ENCODE assay signal across 17 cellular contexts in genomic region chr4:71841336-71841735, GRCh38. TPM values are rescaled to one million over a fixed set of nuclear protein-coding genes. Genes with fewer than 3 reads are reported as not detected.
DNase-seq lines count a peak whose midpoint lies in the region; ATAC-seq and TF ChIP-seq lines count a peak whose summit lies in the region.
"Had no signal": no experiment of that assay in that cellular context is flagged by ENCODE, and none has a peak within 500 bp of the region (broad histone marks: within the 10 kb centered on the region; RNA-seq: fewer than 3 reads in every experiment).

No MANE protein-coding gene starts in this region.

- CTCF ChIA-PET in PC-3 (lab: Charles Lee) (no interaction called here), PC-9 (lab: Charles Lee) (no interaction called here)
- CTCF ChIA-PET in activated CD4-positive, alpha-beta T cell treated with anti-CD3 and anti-CD28 coated beads for 36 hours (lab: Charles Lee) = interaction anchor here (0.6 kb wide), 1 partner anchor 62 kb away, joined by 3 read pairs; no protein-coding TSS in a partner anchor

- H4K20me1 ChIP-seq in PC-3 (ENCODE audit: low read length) (no peaks in the 10 kb centered on the region), PC-9 (ENCODE audit: insufficient read depth) (no peaks in the 10 kb centered on the region)
- H4K20me1 ChIP-seq: BLaER1 treated with 17β-estradiol and CSF1 and Interleukin-3, amounts not matched to agents 10 nM and 100 nM had no signal

- no peaks in the 10 kb centered on the region for H3K4me1 Mint-ChIP-seq in activated CD4-positive, alpha-beta T cell treated with anti-CD3 and anti-CD28 coated beads for 36 hours
- H3K4me1 Mint-ChIP-seq: B cell had no signal

- H3K4me2 ChIP-seq in PC-3 (ENCODE audit: low read length) = no peak overlapping the region
- H3K4me2 ChIP-seq in PC-9 = no peak overlapping the region
- H3K4me2 ChIP-seq: BLaER1 treated with 17β-estradiol and CSF1 and Interleukin-3, amounts not matched to agents 10 nM and 100 nM had no signal

- no peaks in the 10 kb centered on the region for H3K27me3 Mint-ChIP-seq in activated CD4-positive, alpha-beta T cell treated with anti-CD3 and anti-CD28 coated beads for 36 hours
- H3K27me3 Mint-ChIP-seq: B cell had no signal

- no peak overlapping the region for H3K27ac ChIP-seq in PC-3 (ENCODE audit: low read length)
- no peak overlapping the region for H3K27ac ChIP-seq in PC-9
- H3K27ac ChIP-seq: BLaER1 treated with 17β-estradiol and CSF1 and Interleukin-3, amounts not matched to agents 10 nM and 100 nM; GM23248; HL-60 had no signal

- intact Hi-C loops in PC-3 (cut with micrococcal nuclease) (no loop called here), PC-9 (cut with micrococcal nuclease; ENCODE audit: unreplicated experiment) (no loop called here)
- intact Hi-C loops in activated CD4-positive, alpha-beta T cell treated with anti-CD3 and anti-CD28 coated beads for 36 hours (cut with DNase I, micrococcal nuclease) = no loop called here

- peak; percentile 69 for DNase-seq in ELR (ENCODE audit: low read depth)
- DNase-seq in PC-3 = peak; percentile 27
- peak; percentile 28 for DNase-seq in epithelial cell of esophagus (ENCODE audit: low read depth)
- no peak for DNase-seq in PC-9
- DNase-seq in activated CD4-positive, alpha-beta T cell treated with anti-CD3 and anti-CD28 coated beads for 36 hours = no peak
- DNase-seq in MG63 = no peak
- DNase-seq: Calu3; CD8-positive, alpha-beta T cell; DMS79 treated with DMSO at 0.1 percent for 48 hours; GM23248; HFFc6 had no signal

- no TSS peak for BruUV-seq in PC-3 (replicated peaks; lab: Mats Ljungman, UMichigan)
- BruUV-seq in PC-9 (replicated peaks; lab: Mats Ljungman, UMichigan) = no TSS peak

- H3K27me3 ChIP-seq in PC-3 (ENCODE audit: low read length) (no peaks in the 10 kb centered on the region), PC-9 (ENCODE audit: insufficient read depth, low read depth) (no peaks in the 10 kb centered on the region), MG63 (no peaks in the 10 kb centered on the region)
- H3K27me3 ChIP-seq: BLaER1 treated with 17β-estradiol and CSF1 and Interleukin-3, amounts not matched to agents 10 nM and 100 nM had no signal

- no peaks in the 10 kb centered on the region for H3K4me1 ChIP-seq in PC-3 (ENCODE audit: insufficient read depth, low read length)
- H3K4me1 ChIP-seq in PC-9 (replicated peaks; ENCODE audit: insufficient read depth) = no peaks in the 10 kb centered on the region

- H3K4me3 ChIP-seq in PC-3 (ENCODE audit: low read length) = no peak overlapping the region
- no peak overlapping the region for H3K4me3 ChIP-seq in epithelial cell of esophagus (ENCODE audit: low read length)
- no peak overlapping the region for H3K4me3 ChIP-seq in PC-9
- no peak overlapping the region for H3K4me3 ChIP-seq in MG63
- H3K4me3 ChIP-seq: BLaER1 treated with 17β-estradiol and CSF1 and Interleukin-3, amounts not matched to agents 10 nM and 100 nM; GM23248 had no signal

- H3F3A ChIP-seq in PC-3 (ENCODE audit: low read length, unreplicated experiment) (no peaks in the 10 kb centered on the region), PC-9 (ENCODE audit: insufficient read depth, low read depth) (no peaks in the 10 kb centered on the region)

- H3K36me3 Mint-ChIP-seq in activated CD4-positive, alpha-beta T cell treated with anti-CD3 and anti-CD28 coated beads for 36 hours (ENCODE audit: low read depth) = no peaks in the 10 kb centered on the region
- H3K36me3 Mint-ChIP-seq: CD8-positive, alpha-beta T cell had no signal

- H3K36me3 ChIP-seq in PC-3 (ENCODE audit: low read depth, low read length) = no peaks in the 10 kb centered on the region
- no peaks in the 10 kb centered on the region for H3K36me3 ChIP-seq in PC-9 (ENCODE audit: low read depth)
- H3K36me3 ChIP-seq in MG63 = no peaks in the 10 kb centered on the region
- H3K36me3 ChIP-seq: BLaER1 treated with 17β-estradiol and CSF1 and Interleukin-3, amounts not matched to agents 10 nM and 100 nM had no signal

- POLR2A ChIA-PET in PC-3 (lab: Charles Lee; ENCODE audit: unreplicated experiment) = no interaction called here
- POLR2A ChIA-PET in PC-9 (lab: Charles Lee; ENCODE audit: unreplicated experiment) = no interaction called here
- POLR2A ChIA-PET in activated CD4-positive, alpha-beta T cell treated with anti-CD3 and anti-CD28 coated beads for 36 hours (lab: Charles Lee) = no interaction called here

- H3K79me2 ChIP-seq in PC-3 (ENCODE audit: low read length) (no peaks in the 10 kb centered on the region), PC-9 (ENCODE audit: low read depth) (no peaks in the 10 kb centered on the region)

- H3K9me2 ChIP-seq in PC-3 (replicated peaks; ENCODE audit: low read length) (no peaks in the 10 kb centered on the region), PC-9 (ENCODE audit: insufficient read depth) (no peaks in the 10 kb centered on the region)

- no peak overlapping the region for H3K9ac ChIP-seq in PC-3 (ENCODE audit: low read length)
- H3K9ac ChIP-seq: BLaER1 treated with 17β-estradiol and CSF1 and Interleukin-3, amounts not matched to agents 10 nM and 100 nM; GM23248 had no signal

- H3K4me3 Mint-ChIP-seq in activated CD4-positive, alpha-beta T cell treated with anti-CD3 and anti-CD28 coated beads for 36 hours = no peak overlapping the region
- H3K4me3 Mint-ChIP-seq: B cell; CD8-positive, alpha-beta T cell; HFFc6 had no signal

- H3K9me3 Mint-ChIP-seq in activated CD4-positive, alpha-beta T cell treated with anti-CD3 and anti-CD28 coated beads for 36 hours (ENCODE audit: low read depth) = no peaks in the 10 kb centered on the region
- H3K9me3 Mint-ChIP-seq: CD8-positive, alpha-beta T cell had no signal

- ATAC-seq in PC-3 = no peak
- ATAC-seq in activated CD4-positive, alpha-beta T cell treated with anti-CD3 and anti-CD28 coated beads for 36 hours = no peak
- ATAC-seq: CD8-positive, alpha-beta T cell; HCT116 had no signal

- H2AFZ ChIP-seq in PC-3 (ENCODE audit: low read length) (no peak overlapping the region), PC-9 (no peak overlapping the region)
- H2AFZ ChIP-seq: GM23248 had no signal

- no peak for TF ChIP-seq CTCF in PC-3 (conservative IDR thresholded peaks at IDR 0.05; ENCODE audit: low read depth, low read length)
- no peak for TF ChIP-seq CTCF in epithelial cell of esophagus (IDR thresholded peaks at IDR 0.05; ENCODE audit: insufficient read depth, low read depth, low read length, missing control alignments)
- TF ChIP-seq CTCF in PC-9 (conservative IDR thresholded peaks at IDR 0.05) = no peak

- no peak overlapping the region for H3K27ac Mint-ChIP-seq in activated CD4-positive, alpha-beta T cell treated with anti-CD3 and anti-CD28 coated beads for 36 hours
- H3K27ac Mint-ChIP-seq: B cell; CD8-positive, alpha-beta T cell; HFFc6 had no signal

- H3K9me3 ChIP-seq in PC-3 (ENCODE audit: low read length) (peaks cover 5% of the 10 kb centered on the region; the same call in 1 of the 2 replicates), PC-9 (ENCODE audit: insufficient read depth, low read depth) (no peaks in the 10 kb centered on the region), MG63 (no peaks in the 10 kb centered on the region)

RNA-seq across cellular contexts. Expression of gene GC, which starts 57.5 kb away (rescaled TPM):
- total RNA-seq in PC-3 (2014; rRNA removed) (not detected in 2 replicates), PC-9 (2021) (not detected in 2 replicates)
- total RNA-seq in activated CD4-positive, alpha-beta T cell treated with anti-CD3 and anti-CD28 coated beads for 36 hours = not detected
- total RNA-seq in MG63 (2014; rRNA removed; shearing (Covaris generic); ENCODE audit: low replicate concordance) = not detected in 2 replicates
- total RNA-seq: A172; B cell; CD8-positive, alpha-beta T cell; GM23248; HFFc6; HT1080 had no signal

Comparison
In these comparisons a context has a peak if more than half of its experiments do, and no peak if none do; other contexts are left out.
1. DNase-seq: peak in ELR (single experiment), PC-3 (single experiment) and epithelial cell of esophagus (single experiment); none in PC-9 (0 of 2), activated CD4-positive, alpha-beta T cell treated with anti-CD3 and anti-CD28 coated beads for 36 hours (single experiment) and MG63 (single experiment).